18 cellular contexts compared by ENCODE assay signal in genomic region chr7:21076579-21076978, GRCh38.
DNase-seq lines count a peak whose midpoint lies in the region; ATAC-seq and TF ChIP-seq lines count a peak whose summit lies in the region.
"Had no signal": no experiment of that assay in that cellular context is flagged by ENCODE, and none has a peak within 500 bp of the region (broad histone marks: within the 10 kb centered on the region; RNA-seq: fewer than 3 reads in every experiment).

No MANE protein-coding gene starts in this region.

- H3K27ac ChIP-seq in colonic mucosa: peak overlapping the region; percentile 16
- H3K27ac ChIP-seq: 22Rv1, spleen, thoracic aorta had no signal

- intact Hi-C loops in colonic mucosa (cut with DNase I) (no loop called here), sciatic nerve (cut with DNase I) (no loop called here)

- no peaks in the 10 kb centered on the region for H3K9me3 ChIP-seq in colonic mucosa
- H3K9me3 ChIP-seq: spleen, thoracic aorta had no signal

- H3K4me1 ChIP-seq in colonic mucosa: no peaks in the 10 kb centered on the region
- H3K4me1 ChIP-seq: spleen had no signal

- no peaks in the 10 kb centered on the region for H3K36me3 ChIP-seq in colonic mucosa
- H3K36me3 ChIP-seq: spleen, thoracic aorta had no signal

- DNase-seq in NCI-H1417 (lab: John Stamatoyannopoulos, UW): peak in 2 of 3 experiments; percentile 23 to 71
- no peak for DNase-seq in NCI-H1417 treated with DMSO at 0.1 percent for 48 hours (lab: John Stamatoyannopoulos, UW)
- DNase-seq in NCI-H345 treated with DMSO at 0.1 percent for 48 hours (lab: John Stamatoyannopoulos, UW; ENCODE audit: unreplicated experiment): peak; percentile 27
- DNase-seq in colonic mucosa: peak; percentile 60
- peak; percentile 7 for DNase-seq in renal cortical epithelial cell (ENCODE audit: low read depth)
- no peak for DNase-seq in islet precursor cell
- no peak for DNase-seq in mucosa of gallbladder (ENCODE audit: low spot score)
- DNase-seq in sciatic nerve (ENCODE audit: low spot score): no peak
- DNase-seq: activated CD4-positive, alpha-beta T cell treated with anti-CD3 and anti-CD28 coated beads, Interleukin-2, amount 10 ng/mL, durations not matched to agents 24 days and 14 days; activated CD8-positive, alpha-beta memory T cell treated with anti-CD3 and anti-CD28 coated beads, Interleukin-2, amount 10 ng/mL, durations not matched to agents 7 days and 5 days; CD4-positive, alpha-beta memory T cell; cerebellar nuclear complex; foreskin fibroblast; spleen; stimulated activated CD4-positive, alpha-beta T cell treated with anti-CD3 and anti-CD28 coated beads, Interleukin-4, amount 100 ng/mL, for 1 hour; stimulated activated naive CD4-positive, alpha-beta T cell had no signal

- H3K4me3 ChIP-seq in colonic mucosa: no peak overlapping the region
- H3K4me3 ChIP-seq: spleen, thoracic aorta had no signal

- no peak for TF ChIP-seq CTCF in colonic mucosa (IDR thresholded peaks at IDR 0.05)

- H3K27me3 ChIP-seq in colonic mucosa: no peaks in the 10 kb centered on the region
- H3K27me3 ChIP-seq: spleen had no signal

- no peak overlapping the region for H3K9ac ChIP-seq in colonic mucosa (ENCODE audit: low read depth in 2 of 2, low read length in 2 of 2)

- ATAC-seq in sciatic nerve: no peak
- ATAC-seq: activated CD8-positive, alpha-beta memory T cell treated with anti-CD3 and anti-CD28 coated beads, Interleukin-2, amount 10 ng/mL, durations not matched to agents 7 days and 5 days had no signal

Comparison
In these comparisons a context has a peak if more than half of its experiments do, and no peak if none do; other contexts are left out.
1. DNase-seq: peak in NCI-H1417 (2 of 3), NCI-H345 treated with DMSO at 0.1 percent for 48 hours (single experiment), colonic mucosa (single experiment) and renal cortical epithelial cell (single experiment); none in NCI-H1417 treated with DMSO at 0.1 percent for 48 hours (single experiment), islet precursor cell (single experiment), mucosa of gallbladder (single experiment) and sciatic nerve (single experiment).